1 cellular context compared by ENCODE assay signal in the genomic region with DNA sequence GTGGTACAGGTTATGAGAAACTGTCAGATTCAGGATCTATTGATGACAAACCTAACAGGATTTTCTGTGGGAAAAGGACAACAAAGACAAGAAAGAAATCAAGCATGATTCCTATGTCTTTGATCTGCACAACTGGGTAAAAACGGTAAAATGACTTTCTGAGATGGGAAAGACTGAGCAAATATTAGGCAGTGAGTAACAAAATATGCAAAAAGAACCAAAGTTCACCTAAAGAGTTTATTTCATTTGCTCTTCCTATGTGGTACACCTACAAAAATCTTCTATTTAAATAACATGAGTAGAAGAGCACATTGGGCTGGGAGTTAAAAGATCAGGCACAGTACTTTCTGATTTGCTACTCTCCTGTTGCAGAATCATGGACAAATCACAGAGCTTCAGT.
A peak's percentile ranks its signal among the peaks of the same experiment; 100 is the strongest.
TF ChIP-seq lines count a peak whose summit lies in the region.

No MANE protein-coding gene starts in this region.

TF ChIP-seq in HepG2, 621 proteins besides CTCF, POLR2A, EP300 and RAD21 (continued from another document):
- TF ChIP-seq, protein P1, sequence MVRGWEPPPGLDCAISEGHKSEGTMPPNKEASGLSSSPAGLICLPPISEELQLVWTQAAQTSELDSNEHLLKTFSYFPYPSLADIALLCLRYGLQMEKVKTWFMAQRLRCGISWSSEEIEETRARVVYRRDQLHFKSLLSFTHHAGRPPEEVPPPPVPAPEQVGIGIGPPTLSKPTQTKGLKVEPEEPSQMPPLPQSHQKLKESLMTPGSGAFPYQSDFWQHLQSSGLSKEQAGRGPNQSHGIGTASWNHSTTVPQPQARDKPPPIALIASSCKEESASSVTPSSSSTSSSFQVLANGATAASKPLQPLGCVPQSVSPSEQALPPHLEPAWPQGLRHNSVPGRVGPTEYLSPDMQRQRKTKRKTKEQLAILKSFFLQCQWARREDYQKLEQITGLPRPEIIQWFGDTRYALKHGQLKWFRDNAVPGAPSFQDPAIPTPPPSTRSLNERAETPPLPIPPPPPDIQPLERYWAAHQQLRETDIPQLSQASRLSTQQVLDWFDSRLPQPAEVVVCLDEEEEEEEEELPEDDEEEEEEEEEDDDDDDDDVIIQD (CRISPR knock-in tag; IDR thresholded peaks at IDR 0.05; ENCODE audit: low read depth), result 0 out of 2 replicates have a peak, but pooled peaks have one; percentile 66
- TF ChIP-seq TCF7 (IDR thresholded peaks at IDR 0.05; ENCODE audit: low read depth) (peak; percentile 72), POLR2AphosphoS5 (IDR thresholded peaks at IDR 0.05; ENCODE audit: low read depth, low read length) (no peak), AGO1 (IDR thresholded peaks at IDR 0.05; ENCODE audit: low read depth, low read length, poor library complexity, severe bottlenecking) (no peak), PPARG (CRISPR knock-in tag; conservative IDR thresholded peaks at IDR 0.05) (peak; percentile 2; the same call in 1 of the 2 replicates), ZNF33B (CRISPR knock-in tag; IDR thresholded peaks at IDR 0.05) (no peak), ZNF589 (CRISPR knock-in tag; conservative IDR thresholded peaks at IDR 0.05) (no peak), SOX13 (IDR thresholded peaks at IDR 0.05) (no peak), SOX13 (CRISPR knock-in tag; conservative IDR thresholded peaks at IDR 0.05 in 1 of 2, IDR thresholded peaks at IDR 0.05 in 1 of 2) (peak in 1 of 2 experiments; percentile 63; a peak in 2 of 4 replicates), ZNF792 (CRISPR knock-in tag; IDR thresholded peaks at IDR 0.05) (0 out of 2 replicates have a peak, but pooled peaks have one; percentile 23)
- TF ChIP-seq, protein P2, sequence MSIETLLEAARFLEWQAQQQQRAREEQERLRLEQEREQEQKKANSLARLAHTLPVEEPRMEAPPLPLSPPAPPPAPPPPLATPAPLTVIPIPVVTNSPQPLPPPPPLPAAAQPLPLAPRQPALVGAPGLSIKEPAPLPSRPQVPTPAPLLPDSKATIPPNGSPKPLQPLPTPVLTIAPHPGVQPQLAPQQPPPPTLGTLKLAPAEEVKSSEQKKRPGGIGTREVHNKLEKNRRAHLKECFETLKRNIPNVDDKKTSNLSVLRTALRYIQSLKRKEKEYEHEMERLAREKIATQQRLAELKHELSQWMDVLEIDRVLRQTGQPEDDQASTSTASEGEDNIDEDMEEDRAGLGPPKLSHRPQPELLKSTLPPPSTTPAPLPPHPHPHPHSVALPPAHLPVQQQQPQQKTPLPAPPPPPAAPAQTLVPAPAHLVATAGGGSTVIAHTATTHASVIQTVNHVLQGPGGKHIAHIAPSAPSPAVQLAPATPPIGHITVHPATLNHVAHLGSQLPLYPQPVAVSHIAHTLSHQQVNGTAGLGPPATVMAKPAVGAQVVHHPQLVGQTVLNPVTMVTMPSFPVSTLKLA (IDR thresholded peaks at IDR 0.05), result no peak
- TF ChIP-seq, protein P3, sequence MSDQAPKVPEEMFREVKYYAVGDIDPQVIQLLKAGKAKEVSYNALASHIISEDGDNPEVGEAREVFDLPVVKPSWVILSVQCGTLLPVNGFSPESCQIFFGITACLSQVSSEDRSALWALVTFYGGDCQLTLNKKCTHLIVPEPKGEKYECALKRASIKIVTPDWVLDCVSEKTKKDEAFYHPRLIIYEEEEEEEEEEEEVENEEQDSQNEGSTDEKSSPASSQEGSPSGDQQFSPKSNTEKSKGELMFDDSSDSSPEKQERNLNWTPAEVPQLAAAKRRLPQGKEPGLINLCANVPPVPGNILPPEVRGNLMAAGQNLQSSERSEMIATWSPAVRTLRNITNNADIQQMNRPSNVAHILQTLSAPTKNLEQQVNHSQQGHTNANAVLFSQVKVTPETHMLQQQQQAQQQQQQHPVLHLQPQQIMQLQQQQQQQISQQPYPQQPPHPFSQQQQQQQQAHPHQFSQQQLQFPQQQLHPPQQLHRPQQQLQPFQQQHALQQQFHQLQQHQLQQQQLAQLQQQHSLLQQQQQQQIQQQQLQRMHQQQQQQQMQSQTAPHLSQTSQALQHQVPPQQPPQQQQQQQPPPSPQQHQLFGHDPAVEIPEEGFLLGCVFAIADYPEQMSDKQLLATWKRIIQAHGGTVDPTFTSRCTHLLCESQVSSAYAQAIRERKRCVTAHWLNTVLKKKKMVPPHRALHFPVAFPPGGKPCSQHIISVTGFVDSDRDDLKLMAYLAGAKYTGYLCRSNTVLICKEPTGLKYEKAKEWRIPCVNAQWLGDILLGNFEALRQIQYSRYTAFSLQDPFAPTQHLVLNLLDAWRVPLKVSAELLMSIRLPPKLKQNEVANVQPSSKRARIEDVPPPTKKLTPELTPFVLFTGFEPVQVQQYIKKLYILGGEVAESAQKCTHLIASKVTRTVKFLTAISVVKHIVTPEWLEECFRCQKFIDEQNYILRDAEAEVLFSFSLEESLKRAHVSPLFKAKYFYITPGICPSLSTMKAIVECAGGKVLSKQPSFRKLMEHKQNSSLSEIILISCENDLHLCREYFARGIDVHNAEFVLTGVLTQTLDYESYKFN (CRISPR knock-in tag; conservative IDR thresholded peaks at IDR 0.05), result peak; percentile 69
- TF ChIP-seq, protein P4, sequence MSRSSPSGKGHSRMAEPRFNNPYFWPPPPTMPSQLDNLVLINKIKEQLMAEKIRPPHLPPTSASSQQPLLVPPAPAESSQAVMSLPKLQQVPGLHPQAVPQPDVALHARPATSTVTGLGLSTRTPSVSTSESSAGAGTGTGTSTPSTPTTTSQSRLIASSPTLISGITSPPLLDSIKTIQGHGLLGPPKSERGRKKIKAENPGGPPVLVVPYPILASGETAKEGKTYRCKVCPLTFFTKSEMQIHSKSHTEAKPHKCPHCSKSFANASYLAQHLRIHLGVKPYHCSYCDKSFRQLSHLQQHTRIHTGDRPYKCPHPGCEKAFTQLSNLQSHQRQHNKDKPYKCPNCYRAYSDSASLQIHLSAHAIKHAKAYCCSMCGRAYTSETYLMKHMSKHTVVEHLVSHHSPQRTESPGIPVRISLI (CRISPR knock-in tag; IDR thresholded peaks at IDR 0.05; ENCODE audit: borderline replicate concordance), result no peak
- TF ChIP-seq, protein P5, sequence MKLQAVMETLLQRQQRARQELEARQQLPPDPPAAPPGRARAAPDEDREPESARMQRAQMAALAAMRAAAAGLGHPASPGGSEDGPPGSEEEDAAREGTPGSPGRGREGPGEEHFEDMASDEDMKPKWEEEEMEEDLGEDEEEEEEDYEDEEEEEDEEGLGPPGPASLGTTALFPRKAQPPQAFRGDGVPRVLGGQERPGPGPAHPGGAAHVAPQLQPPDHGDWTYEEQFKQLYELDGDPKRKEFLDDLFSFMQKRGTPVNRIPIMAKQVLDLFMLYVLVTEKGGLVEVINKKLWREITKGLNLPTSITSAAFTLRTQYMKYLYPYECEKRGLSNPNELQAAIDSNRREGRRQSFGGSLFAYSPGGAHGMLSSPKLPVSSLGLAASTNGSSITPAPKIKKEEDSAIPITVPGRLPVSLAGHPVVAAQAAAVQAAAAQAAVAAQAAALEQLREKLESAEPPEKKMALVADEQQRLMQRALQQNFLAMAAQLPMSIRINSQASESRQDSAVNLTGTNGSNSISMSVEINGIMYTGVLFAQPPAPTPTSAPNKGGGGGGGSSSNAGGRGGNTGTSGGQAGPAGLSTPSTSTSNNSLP (IDR thresholded peaks at IDR 0.05; ENCODE audit: low read depth, low read length), result peak; percentile 47; the same call in 1 of the 2 replicates
